ENCODE assay signal across 8 cellular contexts in genomic region chr19:52028780-52029123, GRCh38. TPM values are rescaled to one million over a fixed set of nuclear protein-coding genes. Genes with fewer than 3 reads are reported as not detected.
DNase-seq lines count a peak whose midpoint lies in the region; ATAC-seq and TF ChIP-seq lines count a peak whose summit lies in the region.

No MANE protein-coding gene starts in this region.

- in situ Hi-C loops in GM13976 (cut with MboI; ENCODE audit: low sequenced_read_pairs, unreplicated experiment), result no loop called here

- peaks cover 19% of the 10 kb centered on the region for H3K4me1 Mint-ChIP-seq in type B pancreatic cell (ENCODE audit: unreplicated experiment)

- H3K36me3 ChIP-seq in HUES6 (ENCODE audit: control insufficient read depth, insufficient read depth, low read length), result peaks cover 37% of the 10 kb centered on the region
- peaks cover 5 to 11% of the 10 kb centered on the region in 2 donors for H3K36me3 ChIP-seq in body of pancreas (replicated peaks in 1 of 2; ENCODE audit: insufficient read depth in 1 of 2, low read depth in 2 of 2)
- H3K36me3 ChIP-seq in right lobe of liver, result peaks cover 0 to 21% (median 7%) of the 10 kb centered on the region in 4 donors

- no peak for TF ChIP-seq CTCF in body of pancreas (IDR thresholded peaks at IDR 0.05)
- TF ChIP-seq CTCF in right lobe of liver (IDR thresholded peaks at IDR 0.05), result no peak
- no peak for TF ChIP-seq CTCF in type B pancreatic cell (conservative IDR thresholded peaks at IDR 0.05)
- no peak for TF ChIP-seq CTCF in GM13976 (IDR thresholded peaks at IDR 0.05; ENCODE audit: borderline replicate concordance, control extremely low read depth, extremely low read depth, insufficient read depth, missing control alignments)

- H3K4me3 ChIP-seq in HUES6 (ENCODE audit: low read depth, low read length) (peak overlapping the region; percentile 93), body of pancreas (peak overlapping the region; percentile 22 to 55), right lobe of liver (peak overlapping the region; percentile 64 to 75 (median 65))

- no peaks in the 10 kb centered on the region for H3K27me3 Mint-ChIP-seq in type B pancreatic cell

- H3K9me3 ChIP-seq in HUES6 (ENCODE audit: control insufficient read depth, insufficient read depth, low read depth, low read length) (peaks cover 30% of the 10 kb centered on the region), body of pancreas (peaks cover 0 to 57% (median 0%) of the 10 kb centered on the region in 3 donors), right lobe of liver (peaks cover 0 to 30% (median 13%) of the 10 kb centered on the region in 4 donors)

- peak overlapping the region; percentile 98 for H3K27ac Mint-ChIP-seq in type B pancreatic cell

- intact Hi-C loops in Right ventricle myocardium inferior (cut with DNase I) (loop anchor here (2.0 to 10.0 kb wide), 2 partner anchors 20 to 206 kb away; partner anchors contain the start of gene ZNF615), cardiac septum (cut with DNase I) (loop anchor here (1.0 to 5.0 kb wide), 2 partner anchors 20 to 41 kb away; partner anchors contain the start of genes ZNF350 and ZNF432), body of pancreas (cut with DNase I) (no loop called here), right lobe of liver (cut with DNase I) (no loop called here)

- TF ChIP-seq POLR2A in body of pancreas (IDR thresholded peaks at IDR 0.05) (no peak), right lobe of liver (IDR thresholded peaks at IDR 0.05) (no peak)

- no peak for DNase-seq in Right ventricle myocardium inferior (ENCODE audit: missing footprints)
- DNase-seq in cardiac septum (ENCODE audit: low spot score), result no peak
- DNase-seq in body of pancreas, result no peak
- DNase-seq in right lobe of liver, result no peak
- DNase-seq in type B pancreatic cell (ENCODE audit: extremely low spot score, unreplicated experiment), result no peak
- no peak for DNase-seq in Ammon's horn (ENCODE audit: low spot score)
- no peak for DNase-seq in GM13976 (ENCODE audit: low spot score)

- WGBS in body of pancreas, 2 donors, result 17% methylated on average over 5 of the region's 5 CpGs
- 19% methylated on average over 5 of the region's 5 CpGs for WGBS in right lobe of liver (ENCODE audit: insufficient coverage, low coverage, low lambda C conversion rate, missing lambda C conversion rate)

- H3K4me1 ChIP-seq in HUES6 (ENCODE audit: control insufficient read depth, insufficient read depth, low read length) (no peaks in the 10 kb centered on the region), body of pancreas (no peaks in the 10 kb centered on the region), right lobe of liver (no peaks in the 10 kb centered on the region)

- H3K27me3 ChIP-seq in HUES6 (ENCODE audit: control insufficient read depth, insufficient read depth, low read length) (no peaks in the 10 kb centered on the region), body of pancreas (no peaks in the 10 kb centered on the region), right lobe of liver (no peaks in the 10 kb centered on the region)

- H3K9me3 Mint-ChIP-seq in type B pancreatic cell, result peaks cover 12% of the 10 kb centered on the region

- H3K4me3 Mint-ChIP-seq in type B pancreatic cell, result peak overlapping the region; percentile 96

- H3K27ac ChIP-seq in HUES6 (ENCODE audit: low read depth, low read length) (peak overlapping the region; percentile 68), body of pancreas (peak overlapping the region; percentile 46 to 90 (median 80)), right lobe of liver (peak overlapping the region; percentile 64 to 89 (median 89))

- peak; percentile 29 for ATAC-seq in Right ventricle myocardium inferior
- ATAC-seq in body of pancreas, result peak; percentile 18
- ATAC-seq in right lobe of liver, result peak; percentile 23 to 40 (median 30)

- H3K9ac ChIP-seq in HUES6 (ENCODE audit: low read length), result peak overlapping the region; percentile 92

- peaks cover 65% of the 10 kb centered on the region for H3K36me3 Mint-ChIP-seq in type B pancreatic cell

RNA-seq across cellular contexts. Expression of gene ZNF614, which starts 0.6 kb away (rescaled TPM):
- 6.0 TPM for total RNA-seq in Right ventricle myocardium inferior
- total RNA-seq in cardiac septum, result 6.4 TPM
- 1 to 10 TPM; 1.3 to 1.6 TPM for total RNA-seq in body of pancreas
- total RNA-seq in right lobe of liver, result 1 to 10 TPM; 1.2 to 2.7 (median 1.6) TPM
- total RNA-seq in type B pancreatic cell (ENCODE audit: low replicate concordance), result 10.4 and 14.0 TPM in 2 replicates

RNA-seq across cellular contexts. Expression of gene ZNF432, which starts 19.9 kb away (rescaled TPM):
- 7.9 TPM for total RNA-seq in Right ventricle myocardium inferior
- 9.6 TPM for total RNA-seq in cardiac septum
- total RNA-seq in body of pancreas, result 10 to 100 TPM; 10.9 to 29.3 TPM
- total RNA-seq in right lobe of liver, result 1 to 10 TPM in 5 of 6 experiments, under 1 TPM in 1; 0.86 to 3.9 (median 3.3) TPM
- total RNA-seq in type B pancreatic cell (ENCODE audit: low replicate concordance), result 12.7 and 19.1 TPM in 2 replicates

RNA-seq across cellular contexts. Expression of gene ZNF615, which starts 20.7 kb away (rescaled TPM):
- total RNA-seq in Right ventricle myocardium inferior, result 11.9 TPM
- 11.8 TPM for total RNA-seq in cardiac septum
- 1 to 10 TPM; 5.6 to 7.8 TPM for total RNA-seq in body of pancreas
- 1 to 10 TPM; 1.2 to 5.0 (median 3.3) TPM for total RNA-seq in right lobe of liver
- total RNA-seq in type B pancreatic cell (ENCODE audit: low replicate concordance), result 10.6 and 14.2 TPM in 2 replicates

RNA-seq across cellular contexts. Expression of gene ZNF350, which starts 42.1 kb away (rescaled TPM):
- total RNA-seq in Right ventricle myocardium inferior, result 7.3 TPM
- 8.2 TPM for total RNA-seq in cardiac septum
- 1 to 10 TPM; 3.1 to 5.9 TPM for total RNA-seq in body of pancreas
- 1 to 10 TPM; 2.5 to 5.8 (median 3.4) TPM for total RNA-seq in right lobe of liver
- 10.4 and 14.2 TPM in 2 replicates for total RNA-seq in type B pancreatic cell (ENCODE audit: low replicate concordance)

Comparison
In these comparisons a context has a peak if more than half of its experiments do, and no peak if none do; other contexts are left out.
1. H3K4me3 ChIP-seq: peak in every context shown above with its lines; median percentile 93 in HUES6; 65 in right lobe of liver; 38 in body of pancreas.
2. intact Hi-C loops: an anchor here in Right ventricle myocardium inferior (2.0 to 10.0 kb wide) and cardiac septum (1.0 to 5.0 kb wide); none called in body of pancreas and right lobe of liver.